ENCODE assay signal across 10 cellular contexts in the genomic region with DNA sequence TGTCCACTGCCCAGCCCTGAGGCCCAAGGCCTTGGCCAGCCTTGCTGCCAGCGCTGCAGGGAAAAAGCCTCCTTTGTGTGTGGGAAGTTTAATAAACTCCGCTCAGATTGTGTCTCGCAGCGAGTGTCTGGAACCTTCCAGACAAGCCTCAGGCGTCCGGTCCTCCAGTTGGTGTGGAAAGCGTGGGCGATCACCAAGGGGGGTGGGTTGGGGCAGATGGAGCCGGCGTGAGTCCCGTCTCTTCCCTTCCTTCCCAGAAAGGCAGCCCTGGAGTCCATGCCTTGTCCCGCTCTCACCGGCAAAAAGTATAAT. TPM values are rescaled to one million over a fixed set of nuclear protein-coding genes. Genes with fewer than 3 reads are reported as not detected.
DNase-seq lines count a peak whose midpoint lies in the region; ATAC-seq, FAIRE-seq and TF ChIP-seq lines count a peak whose summit lies in the region.
"Had no signal": no experiment of that assay in that cellular context is flagged by ENCODE, and none has a peak within 500 bp of the region (broad histone marks: within the 10 kb centered on the region; RNA-seq: fewer than 3 reads in every experiment).

No MANE protein-coding gene starts in this region.

- TF ChIP-seq RAD21 in IMR-90 (IDR thresholded peaks at IDR 0.05; ENCODE audit: low read length) (no peak), H1 (IDR thresholded peaks at IDR 0.05 in 1 of 2, conservative IDR thresholded peaks at IDR 0.05 in 1 of 2; ENCODE audit: low read depth in 2 of 2, low read length in 2 of 2) (no peak)

- H3K23me2 ChIP-seq in H1 (ENCODE audit: low read depth, low read length) = peaks cover 12% of the 10 kb centered on the region

- H3K4ac ChIP-seq in IMR-90 (ENCODE audit: low read depth, low read length) (0 out of 2 replicates have a peak overlapping the region, but pooled peaks have one; percentile 34), H1 (replicated peaks; ENCODE audit: insufficient read length, low read depth, low read length) (no peak overlapping the region)

- TF ChIP-seq POLR2A in IMR-90 (IDR thresholded peaks at IDR 0.05; ENCODE audit: low read depth, low read length) (no peak), H1 (IDR thresholded peaks at IDR 0.05; ENCODE audit: control extremely low read depth in 1 of 2, low read depth in 2 of 2, low read length in 2 of 2) (no peak)

- H3K27me3 ChIP-seq in IMR-90 (ENCODE audit: control insufficient read depth, insufficient read depth, low read length) (no peaks in the 10 kb centered on the region), H1 (replicated peaks in 1 of 4; ENCODE audit: control insufficient read depth in 3 of 4, extremely low read depth in 1 of 4, insufficient read depth in 3 of 4, low read length in 3 of 4) (no peaks in the 10 kb centered on the region), tibial artery (no peaks in the 10 kb centered on the region)

- H4K20me1 ChIP-seq in IMR-90 (ENCODE audit: insufficient read depth, low read length) = peaks cover 68% of the 10 kb centered on the region
- peaks cover 26 to 36% of the 10 kb centered on the region in 2 experiments for H4K20me1 ChIP-seq in H1 (replicated peaks in 1 of 2; ENCODE audit: control insufficient read depth in 1 of 2, insufficient read depth in 2 of 2, low read length in 2 of 2)

- H4K8ac ChIP-seq in IMR-90 (ENCODE audit: low read depth in 2 of 2, low read length in 2 of 2) (0 out of 4 replicates have a peak overlapping the region, but pooled peaks of 1 of the 2 experiments have one; percentile 28), H1 (ENCODE audit: extremely low read depth, insufficient read depth, low read length) (peak overlapping the region; percentile 83; the same call in 1 of the 2 replicates)

- no peak overlapping the region; the same call in 1 of the 2 replicates for H2BK12ac ChIP-seq in H1 (ENCODE audit: low read depth, low read length)

- no peak overlapping the region for H2BK20ac ChIP-seq in IMR-90 (ENCODE audit: low read depth, low read length)
- H2BK20ac ChIP-seq in H1 (ENCODE audit: low read length) = no peak overlapping the region

- H2AK5ac ChIP-seq in IMR-90 (ENCODE audit: low read depth, low read length) (peak overlapping the region; percentile 70; the same call in 1 of the 2 replicates), H1 (ENCODE audit: low read depth, low read length) (no peak overlapping the region)

- H2AFZ ChIP-seq in IMR-90 (replicated peaks; ENCODE audit: low read length, poor library complexity) (no peak overlapping the region), H1 (ENCODE audit: low read length) (no peak overlapping the region)

- H2AK9ac ChIP-seq in IMR-90 (replicated peaks; ENCODE audit: low read depth, low read length, poor library complexity) = peak overlapping the region; percentile 87

- H3K9me1 ChIP-seq in IMR-90 (ENCODE audit: insufficient read depth, low read length) = peaks cover 23% of the 10 kb centered on the region

- H4K91ac ChIP-seq in IMR-90 (ENCODE audit: insufficient read depth, low read depth, low read length) (no peak overlapping the region), H1 (replicated peaks; ENCODE audit: insufficient read length, low read length) (peak overlapping the region; percentile 56)

- no peak overlapping the region for H4K5ac ChIP-seq in IMR-90 (ENCODE audit: low read depth, low read length)
- H4K5ac ChIP-seq in H1 (ENCODE audit: insufficient read length, low read depth, low read length) = no peak overlapping the region

- whole genome bisulfite sequencing in IMR-90 (ENCODE audit: extremely low coverage in 2 of 2, insufficient read length in 1 of 2), 2 experiments = 100% methylated on average over 3 of the region's 13 CpGs; no CpG with 5 or more reads in 1 of the 2 experiments
- 83% methylated on average over 12 of the region's 13 CpGs; no CpG with 5 or more reads in 1 of the 2 experiments for WGBS in H1 (ENCODE audit: extremely low coverage in 1 of 2, insufficient coverage in 1 of 2, insufficient read length in 1 of 2, insufficient replicate concordance in 2 of 2, low coverage in 1 of 2, low lambda C conversion rate in 2 of 2, missing lambda C conversion rate in 1 of 2), 2 experiments

- no peaks in the 10 kb centered on the region for H3K9me3 ChIP-seq in IMR-90 (ENCODE audit: control insufficient read depth, insufficient read depth, low read length)
- H3K9me3 ChIP-seq in H1 (ENCODE audit: insufficient read depth in 2 of 2, low read depth in 1 of 2, low read length in 1 of 2) = no peaks in the 10 kb centered on the region
- H3K9me3 ChIP-seq in tibial artery = no peaks in the 10 kb centered on the region

- BruUV-seq in IMR-90 (replicated peaks; lab: Mats Ljungman, UMichigan) = no TSS peak

- H2BK15ac ChIP-seq in IMR-90 (ENCODE audit: low read depth, low read length) (no peak overlapping the region), H1 (ENCODE audit: low read length) (no peak overlapping the region)

- ATAC-seq in IMR-90 (ENCODE audit: low read depth) = no peak
- no peak for ATAC-seq in HG03442 (IDR thresholded peaks at IDR 0.05; ENCODE audit: unreplicated experiment)

- intact Hi-C loops in IMR-90 (cut with micrococcal nuclease) (no loop called here), posterior cingulate gyrus (cut with DNase I) (no loop called here), tibial artery (cut with DNase I; ENCODE audit: low total_unique reads) (no loop called here)

- no peak overlapping the region for H3K4me2 ChIP-seq in IMR-90 (ENCODE audit: low read depth, low read length)
- H3K4me2 ChIP-seq in H1 (ENCODE audit: insufficient read depth in 1 of 2, low read depth in 2 of 2, low read length in 2 of 2) = no peak overlapping the region

- peak overlapping the region; percentile 80 for H3K14ac ChIP-seq in IMR-90 (replicated peaks; ENCODE audit: low read depth, low read length)
- no peak overlapping the region for H3K14ac ChIP-seq in H1 (ENCODE audit: insufficient read length)

- DNase-seq in IMR-90 (no peak), H1 (ENCODE audit: low read depth in 1 of 2, low spot score in 2 of 2) (no peak), posterior cingulate gyrus (peak in 7 of 10 donors; percentile 54 to 94 (median 72)), tibial artery (no peak)
- DNase-seq in activated CD4-positive, CD25-positive, alpha-beta regulatory T cell (lab: John Stamatoyannopoulos, UW) = no peak
- DNase-seq: DMS79 treated with DMSO at 0.1 percent for 48 hours, HCEC 1CT, NCI-H2107, SHP77 had no signal

- no peak overlapping the region for H3K9ac ChIP-seq in IMR-90 (ENCODE audit: low read depth, low read length)
- no peak overlapping the region for H3K9ac ChIP-seq in H1 (replicated peaks in 1 of 4; ENCODE audit: extremely low read depth in 1 of 4, low read depth in 3 of 4, low read length in 3 of 4)

- no peak for TF ChIP-seq CTCF in IMR-90 (conservative IDR thresholded peaks at IDR 0.05; ENCODE audit: low read depth, low read length)
- TF ChIP-seq CTCF in H1 (IDR thresholded peaks at IDR 0.05; ENCODE audit: control extremely low read depth in 1 of 3, insufficient read depth in 1 of 3, low read depth in 1 of 3, low read length in 3 of 3) = no peak
- no peak for TF ChIP-seq CTCF in tibial artery (IDR thresholded peaks at IDR 0.05)

- H3K79me1 ChIP-seq in IMR-90 (ENCODE audit: low read depth in 1 of 2, low read length in 2 of 2) (peaks cover 7 to 78% of the 10 kb centered on the region in 2 experiments), H1 (ENCODE audit: low read depth, low read length) (peaks cover 24% of the 10 kb centered on the region)

- H3K4me1 ChIP-seq in IMR-90 (ENCODE audit: control insufficient read depth, insufficient read depth, low read length) (peaks cover 23% of the 10 kb centered on the region), H1 (replicated peaks in 1 of 4; ENCODE audit: control insufficient read depth in 3 of 4, insufficient read depth in 4 of 4, low read length in 3 of 4) (peaks cover 0 to 20% (median 16%) of the 10 kb centered on the region in 4 experiments; a peak in 6 of 7 replicates), tibial artery (peaks cover 0 to 69% (median 57%) of the 10 kb centered on the region in 4 donors)

- H3K23ac ChIP-seq in IMR-90 (ENCODE audit: low read depth, low read length) (no peak overlapping the region), H1 (ENCODE audit: insufficient read length) (no peak overlapping the region)

- H3K56ac ChIP-seq in IMR-90 (ENCODE audit: extremely low read depth, insufficient read depth, low read length) (no peak overlapping the region), H1 (replicated peaks; ENCODE audit: insufficient read length, low read depth, low read length) (no peak overlapping the region)

- POLR2A ChIA-PET in IMR-90 (lab: Charles Lee; ENCODE audit: unreplicated experiment) (no interaction called here), H1 (lab: Charles Lee; ENCODE audit: partially characterized antibody) (interaction anchor here (1.0 to 2.1 kb wide), 2 partner anchors 59 to 76 kb away, joined by 3 to 6 read pairs; a partner anchor contains a TSS)

- H2BK120ac ChIP-seq in IMR-90 (ENCODE audit: low read depth, low read length) (peak overlapping the region; percentile 75), H1 (replicated peaks; ENCODE audit: low read depth, low read length) (peak overlapping the region; percentile 86)

- H3K36me3 ChIP-seq in IMR-90 (ENCODE audit: control insufficient read depth, insufficient read depth, low read length) (peaks cover 9% of the 10 kb centered on the region; the same call in 1 of the 2 replicates), H1 (ENCODE audit: control insufficient read depth in 2 of 4, insufficient read depth in 4 of 4, low read length in 3 of 4) (peaks cover 0 to 8% (median 0%) of the 10 kb centered on the region in 4 experiments; a peak in 2 of 8 replicates), tibial artery (peaks cover 0 to 7% (median 0%) of the 10 kb centered on the region in 3 donors)

- TF ChIP-seq EP300 in H1 (IDR thresholded peaks at IDR 0.05; ENCODE audit: borderline replicate concordance in 1 of 2, low read depth in 2 of 2, low read length in 2 of 2) = no peak

- dilution Hi-C loops in IMR-90 (cut with HindIII; ENCODE audit: low sequenced_read_pairs, unreplicated experiment) = no loop called here

- H3K79me2 ChIP-seq in H1 (ENCODE audit: control insufficient read depth in 1 of 2, insufficient read depth in 2 of 2, low read length in 2 of 2) = peaks cover 19 to 89% of the 10 kb centered on the region in 2 experiments; a peak in 3 of 4 replicates

- H3K4me3 ChIP-seq in IMR-90 (ENCODE audit: insufficient read depth, low read depth, low read length) (no peak overlapping the region), H1 (ENCODE audit: extremely low read depth in 1 of 4, insufficient read depth in 2 of 4, low read depth in 3 of 4, low read length in 4 of 4) (no peak overlapping the region), tibial artery (no peak overlapping the region)

- in situ Hi-C loops in IMR-90 (cut with MboI; ENCODE audit: low sequenced_read_pairs) = no loop called here

- H2BK5ac ChIP-seq in IMR-90 (ENCODE audit: low read depth, low read length, poor library complexity, severe bottlenecking) (peak overlapping the region; percentile 30), H1 (ENCODE audit: low read depth, low read length) (peak overlapping the region; percentile 36; the same call in 1 of the 2 replicates)

- no peak for FAIRE-seq in H1 (lab: Jason Lieb, UNC)

- H3K18ac ChIP-seq in IMR-90 (ENCODE audit: low read depth, low read length) = no peak overlapping the region
- no peak overlapping the region for H3K18ac ChIP-seq in H1 (ENCODE audit: extremely low read depth, low read length)

- CTCF ChIA-PET in IMR-90 (lab: Yijun Ruan, JAX) = no interaction called here
- CTCF ChIA-PET in H1 (lab: Charles Lee; ENCODE audit: partially characterized antibody) = interaction anchor here (1.2 to 6.6 kb wide), 4 partner anchors 8 to 97 kb away, joined by 3 to 56 read pairs (median 4); no protein-coding TSS in a partner anchor

- H3K27ac ChIP-seq in IMR-90 (ENCODE audit: insufficient read depth, low read length) (no peak overlapping the region; the same call in 1 of the 2 replicates), H1 (ENCODE audit: low read depth, low read length) (peak overlapping the region; percentile 65), tibial artery (peak overlapping the region in 1 of 2 donors; percentile 32)

RNA-seq across cellular contexts. Expression of a gene that starts 4.6 kb away (rescaled TPM):
- 39.3 and 45.0 TPM in 2 replicates for total RNA-seq in IMR-90 (2012; rRNA removed)
- polyA plus RNA-seq in IMR-90 (2012; rRNA removed) (40.9 and 42.8 TPM in 2 replicates), H1 (2011; rRNA removed) (45.3 and 71.0 TPM in 2 replicates)
- polyA plus RNA-seq in IMR-90 (2012; cell fraction: cytosol; rRNA removed) = 35.6 and 50.4 TPM in 2 replicates
- 146 and 257 TPM in 2 replicates for polyA plus RNA-seq in IMR-90 (2012; cell fraction: nucleus; rRNA removed; ENCODE audit: low replicate concordance)
- total RNA-seq in H1 (2021; fragmentation: NEBNext Ultra II Directional; extraction: Animal tissue kit (Norgen Biotek cat#: 25700)) = 70.7 and 75.2 TPM in 2 replicates
- 71.1 TPM for polyA plus RNA-seq in H1 (2011; cell fraction: cytosol; rRNA removed)
- polyA plus RNA-seq in H1 (2011; cell fraction: nucleus; rRNA removed) = 143 TPM
- polyA plus RNA-seq in H1 (2012, experiment 1 of 2) = 58.3 to 76.3 TPM (median 64.8 TPM) in 4 replicates
- polyA plus RNA-seq in H1 (2012, experiment 2 of 2) = 55.4 TPM
- polyA plus RNA-seq in H1 (2013, experiment 1 of 2) = 44.0 TPM
- 41.8 TPM for polyA plus RNA-seq in H1 (2013, experiment 2 of 2)
- polyA minus RNA-seq in H1 (2011; rRNA and poly(A)+ RNA removed) = 22.4 and 26.9 TPM in 2 replicates
- 44.5 TPM for polyA minus RNA-seq in H1 (2011; cell fraction: cytosol; rRNA and poly(A)+ RNA removed)
- 46.0 TPM for polyA minus RNA-seq in H1 (2011; cell fraction: nucleus; rRNA and poly(A)+ RNA removed)

RNA-seq across cellular contexts. Expression of a gene that starts 27.6 kb away (rescaled TPM):
- 0.18 and 0.56 TPM in 2 replicates for total RNA-seq in IMR-90 (2012; rRNA removed)
- polyA plus RNA-seq in IMR-90 (2012; rRNA removed) (3.9 and 8.5 TPM in 2 replicates), H1 (2011; rRNA removed) (4.9 and 11.6 TPM in 2 replicates)
- polyA plus RNA-seq in IMR-90 (2012; cell fraction: cytosol; rRNA removed) = 3.2 and 7.9 TPM in 2 replicates
- polyA plus RNA-seq in IMR-90 (2012; cell fraction: nucleus; rRNA removed; ENCODE audit: low replicate concordance) = 24.1 and 64.4 TPM in 2 replicates
- total RNA-seq in H1 (2021; fragmentation: NEBNext Ultra II Directional; extraction: Animal tissue kit (Norgen Biotek cat#: 25700)) = 14.7 and 18.0 TPM in 2 replicates
- polyA plus RNA-seq in H1 (2011; cell fraction: cytosol; rRNA removed) = 7.4 TPM
- polyA plus RNA-seq in H1 (2011; cell fraction: nucleus; rRNA removed) = 39.9 TPM
- 4.2 to 12.2 TPM (median 10.1 TPM) in 4 replicates for polyA plus RNA-seq in H1 (2012, experiment 1 of 2)
- polyA plus RNA-seq in H1 (2012, experiment 2 of 2) = 3.2 TPM
- 11.0 TPM for polyA plus RNA-seq in H1 (2013, experiment 1 of 2)
- 9.9 TPM for polyA plus RNA-seq in H1 (2013, experiment 2 of 2)
- 2.0 and 2.2 TPM in 2 replicates for polyA minus RNA-seq in H1 (2011; rRNA and poly(A)+ RNA removed)
- 8.2 TPM for polyA minus RNA-seq in H1 (2011; cell fraction: cytosol; rRNA and poly(A)+ RNA removed)
- polyA minus RNA-seq in H1 (2011; cell fraction: nucleus; rRNA and poly(A)+ RNA removed) = 11.6 TPM

RNA-seq across cellular contexts. Expression of a gene that starts 31.4 kb away (rescaled TPM):
- 7.3 and 13.6 TPM in 2 replicates for total RNA-seq in IMR-90 (2012; rRNA removed)
- polyA plus RNA-seq in IMR-90 (2012; rRNA removed) (140 and 189 TPM in 2 replicates), H1 (2011; rRNA removed) (249 and 338 TPM in 2 replicates)
- polyA plus RNA-seq in IMR-90 (2012; cell fraction: cytosol; rRNA removed) = 348 and 386 TPM in 2 replicates
- 72.4 and 213 TPM in 2 replicates for polyA plus RNA-seq in IMR-90 (2012; cell fraction: nucleus; rRNA removed; ENCODE audit: low replicate concordance)
- total RNA-seq in H1 (2021; fragmentation: NEBNext Ultra II Directional; extraction: Animal tissue kit (Norgen Biotek cat#: 25700)) = 174 and 182 TPM in 2 replicates
- polyA plus RNA-seq in H1 (2011; cell fraction: cytosol; rRNA removed) = 142 TPM
- 120 TPM for polyA plus RNA-seq in H1 (2011; cell fraction: nucleus; rRNA removed)
- 87.3 to 189 TPM (median 180 TPM) in 4 replicates for polyA plus RNA-seq in H1 (2012, experiment 1 of 2)
- polyA plus RNA-seq in H1 (2012, experiment 2 of 2) = 328 TPM
- polyA plus RNA-seq in H1 (2013, experiment 1 of 2) = 148 TPM
- 145 TPM for polyA plus RNA-seq in H1 (2013, experiment 2 of 2)
- 13.4 and 18.6 TPM in 2 replicates for polyA minus RNA-seq in H1 (2011; rRNA and poly(A)+ RNA removed)
- 118 TPM for polyA minus RNA-seq in H1 (2011; cell fraction: cytosol; rRNA and poly(A)+ RNA removed)
- polyA minus RNA-seq in H1 (2011; cell fraction: nucleus; rRNA and poly(A)+ RNA removed) = 40.2 TPM

RNA-seq across cellular contexts. Expression of a gene that starts 36.1 kb away (rescaled TPM):
- 13.4 and 13.6 TPM in 2 replicates for total RNA-seq in IMR-90 (2012; rRNA removed)
- 40.4 and 40.5 TPM in 2 replicates for polyA plus RNA-seq in IMR-90 (2012; rRNA removed)
- polyA plus RNA-seq in IMR-90 (2012; cell fraction: cytosol; rRNA removed) = 16.4 and 33.2 TPM in 2 replicates
- polyA plus RNA-seq in IMR-90 (2012; cell fraction: nucleus; rRNA removed; ENCODE audit: low replicate concordance) = 123 and 292 TPM in 2 replicates
- total RNA-seq in H1 (2021; fragmentation: NEBNext Ultra II Directional; extraction: Animal tissue kit (Norgen Biotek cat#: 25700)) = 31.4 and 37.4 TPM in 2 replicates
- polyA plus RNA-seq in H1 (2011; rRNA removed) = 12.2 and 21.3 TPM in 2 replicates
- 12.8 TPM for polyA plus RNA-seq in H1 (2011; cell fraction: cytosol; rRNA removed)
- 67.3 TPM for polyA plus RNA-seq in H1 (2011; cell fraction: nucleus; rRNA removed)
- polyA plus RNA-seq in H1 (2012, experiment 1 of 2) = 21.4 to 33.6 TPM (median 24.5 TPM) in 4 replicates
- 13.6 TPM for polyA plus RNA-seq in H1 (2012, experiment 2 of 2)
- 16.0 TPM for polyA plus RNA-seq in H1 (2013, experiment 1 of 2)
- polyA plus RNA-seq in H1 (2013, experiment 2 of 2) = 14.4 TPM
- polyA minus RNA-seq in H1 (2011; rRNA and poly(A)+ RNA removed) = 10.0 and 10.6 TPM in 2 replicates
- 23.1 TPM for polyA minus RNA-seq in H1 (2011; cell fraction: cytosol; rRNA and poly(A)+ RNA removed)
- 23.4 TPM for polyA minus RNA-seq in H1 (2011; cell fraction: nucleus; rRNA and poly(A)+ RNA removed)

RNA-seq across cellular contexts. Expression of a gene that starts 38.2 kb away (rescaled TPM):
- total RNA-seq in IMR-90 (2012; rRNA removed) = 2.2 and 2.5 TPM in 2 replicates
- polyA plus RNA-seq in IMR-90 (2012; rRNA removed) (24.1 and 26.0 TPM in 2 replicates), H1 (2011; rRNA removed) (39.8 and 86.0 TPM in 2 replicates)
- polyA plus RNA-seq in IMR-90 (2012; cell fraction: cytosol; rRNA removed) = 39.2 and 47.7 TPM in 2 replicates
- 97.0 and 144 TPM in 2 replicates for polyA plus RNA-seq in IMR-90 (2012; cell fraction: nucleus; rRNA removed; ENCODE audit: low replicate concordance)
- total RNA-seq in H1 (2021; fragmentation: NEBNext Ultra II Directional; extraction: Animal tissue kit (Norgen Biotek cat#: 25700)) = 159 and 166 TPM in 2 replicates
- polyA plus RNA-seq in H1 (2011; cell fraction: cytosol; rRNA removed) = 38.5 TPM
- polyA plus RNA-seq in H1 (2011; cell fraction: nucleus; rRNA removed) = 85.2 TPM
- 58.2 to 110 TPM (median 92.2 TPM) in 4 replicates for polyA plus RNA-seq in H1 (2012, experiment 1 of 2)
- 90.5 TPM for polyA plus RNA-seq in H1 (2012, experiment 2 of 2)
- 95.6 TPM for polyA plus RNA-seq in H1 (2013, experiment 1 of 2)
- 90.3 TPM for polyA plus RNA-seq in H1 (2013, experiment 2 of 2)
- 10.3 and 14.3 TPM in 2 replicates for polyA minus RNA-seq in H1 (2011; rRNA and poly(A)+ RNA removed)
- 86.0 TPM for polyA minus RNA-seq in H1 (2011; cell fraction: cytosol; rRNA and poly(A)+ RNA removed)
- 55.2 TPM for polyA minus RNA-seq in H1 (2011; cell fraction: nucleus; rRNA and poly(A)+ RNA removed)

Comparison
In these comparisons a context has a peak if more than half of its experiments do, and no peak if none do; other contexts are left out.
1. DNase-seq: peak in posterior cingulate gyrus (7 of 10); none in IMR-90 (single experiment), H1 (0 of 2), tibial artery (0 of 2) and activated CD4-positive, CD25-positive, alpha-beta regulatory T cell (0 of 4).
2. RNA of a gene that starts 27.6 kb away (total RNA-seq): 14.7 to 18.0 TPM in H1; 0.18 to 0.56 TPM in IMR-90; every median in the first group is over 10 times any median in the second.
3. RNA of a gene that starts 31.4 kb away (total RNA-seq): 174 to 182 TPM in H1; 7.3 to 13.6 TPM in IMR-90; every median in the first group is over 10 times any median in the second.